ENCODE assay signal across 1 cellular context in the genomic region with DNA sequence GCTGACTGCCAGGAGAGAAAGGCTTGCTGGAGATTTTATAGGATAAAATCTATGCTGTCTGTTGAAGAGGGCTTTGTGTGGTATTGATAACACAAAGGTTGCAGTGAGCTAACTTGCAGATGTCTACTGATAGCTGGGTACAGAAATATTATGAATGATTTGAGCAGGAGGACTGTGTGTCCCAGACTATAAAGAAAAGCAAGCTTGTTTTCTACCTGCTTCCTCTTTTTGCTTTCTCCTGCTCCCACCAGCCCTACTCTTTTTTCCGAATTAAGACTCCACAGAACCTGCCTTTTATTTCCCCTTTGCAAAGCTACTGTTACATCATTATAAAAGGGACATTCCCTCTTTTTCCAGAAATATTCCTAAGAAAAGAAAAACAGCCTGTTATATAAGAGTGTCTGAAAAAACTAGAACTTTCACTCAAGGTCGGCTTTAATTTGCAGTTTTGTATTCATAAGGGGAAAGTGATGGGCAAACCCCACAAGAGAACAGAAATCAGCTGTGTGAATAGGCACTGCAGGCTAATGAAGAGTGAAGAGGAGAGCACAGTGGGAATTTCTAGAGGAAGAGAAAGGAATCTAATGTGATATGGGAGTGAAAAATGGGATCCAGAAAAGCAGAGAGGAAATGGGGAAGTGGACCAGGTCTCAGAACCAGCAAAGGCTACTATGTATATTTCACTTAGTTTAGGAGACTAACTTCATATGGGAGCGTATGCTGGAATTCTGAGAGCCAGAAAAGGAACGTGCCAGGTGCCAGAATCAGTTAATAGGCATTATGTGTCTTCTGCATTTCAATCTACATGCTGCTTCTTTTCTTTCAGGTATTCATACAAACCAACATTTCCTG.
A peak's percentile ranks its signal among the peaks of the same experiment; 100 is the strongest.
TF ChIP-seq lines count a peak whose summit lies in the region.

No MANE protein-coding gene starts in this region.

TF ChIP-seq in GM12878, 131 proteins besides CTCF, POLR2A, EP300 and RAD21 (continued from another document):
- TF ChIP-seq, protein P1, sequence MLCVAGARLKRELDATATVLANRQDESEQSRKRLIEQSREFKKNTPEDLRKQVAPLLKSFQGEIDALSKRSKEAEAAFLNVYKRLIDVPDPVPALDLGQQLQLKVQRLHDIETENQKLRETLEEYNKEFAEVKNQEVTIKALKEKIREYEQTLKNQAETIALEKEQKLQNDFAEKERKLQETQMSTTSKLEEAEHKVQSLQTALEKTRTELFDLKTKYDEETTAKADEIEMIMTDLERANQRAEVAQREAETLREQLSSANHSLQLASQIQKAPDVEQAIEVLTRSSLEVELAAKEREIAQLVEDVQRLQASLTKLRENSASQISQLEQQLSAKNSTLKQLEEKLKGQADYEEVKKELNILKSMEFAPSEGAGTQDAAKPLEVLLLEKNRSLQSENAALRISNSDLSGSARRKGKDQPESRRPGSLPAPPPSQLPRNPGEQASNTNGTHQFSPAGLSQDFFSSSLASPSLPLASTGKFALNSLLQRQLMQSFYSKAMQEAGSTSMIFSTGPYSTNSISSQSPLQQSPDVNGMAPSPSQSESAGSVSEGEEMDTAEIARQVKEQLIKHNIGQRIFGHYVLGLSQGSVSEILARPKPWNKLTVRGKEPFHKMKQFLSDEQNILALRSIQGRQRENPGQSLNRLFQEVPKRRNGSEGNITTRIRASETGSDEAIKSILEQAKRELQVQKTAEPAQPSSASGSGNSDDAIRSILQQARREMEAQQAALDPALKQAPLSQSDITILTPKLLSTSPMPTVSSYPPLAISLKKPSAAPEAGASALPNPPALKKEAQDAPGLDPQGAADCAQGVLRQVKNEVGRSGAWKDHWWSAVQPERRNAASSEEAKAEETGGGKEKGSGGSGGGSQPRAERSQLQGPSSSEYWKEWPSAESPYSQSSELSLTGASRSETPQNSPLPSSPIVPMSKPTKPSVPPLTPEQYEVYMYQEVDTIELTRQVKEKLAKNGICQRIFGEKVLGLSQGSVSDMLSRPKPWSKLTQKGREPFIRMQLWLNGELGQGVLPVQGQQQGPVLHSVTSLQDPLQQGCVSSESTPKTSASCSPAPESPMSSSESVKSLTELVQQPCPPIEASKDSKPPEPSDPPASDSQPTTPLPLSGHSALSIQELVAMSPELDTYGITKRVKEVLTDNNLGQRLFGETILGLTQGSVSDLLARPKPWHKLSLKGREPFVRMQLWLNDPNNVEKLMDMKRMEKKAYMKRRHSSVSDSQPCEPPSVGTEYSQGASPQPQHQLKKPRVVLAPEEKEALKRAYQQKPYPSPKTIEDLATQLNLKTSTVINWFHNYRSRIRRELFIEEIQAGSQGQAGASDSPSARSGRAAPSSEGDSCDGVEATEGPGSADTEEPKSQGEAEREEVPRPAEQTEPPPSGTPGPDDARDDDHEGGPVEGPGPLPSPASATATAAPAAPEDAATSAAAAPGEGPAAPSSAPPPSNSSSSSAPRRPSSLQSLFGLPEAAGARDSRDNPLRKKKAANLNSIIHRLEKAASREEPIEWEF (IDR thresholded peaks at IDR 0.05; ENCODE audit: insufficient replicate concordance, low read depth, low read length), result no peak
- peak; percentile 43; the same call in 1 of the 2 replicates for TF ChIP-seq BMI1 (IDR thresholded peaks at IDR 0.05; ENCODE audit: borderline replicate concordance)
- TF ChIP-seq, protein P2, sequence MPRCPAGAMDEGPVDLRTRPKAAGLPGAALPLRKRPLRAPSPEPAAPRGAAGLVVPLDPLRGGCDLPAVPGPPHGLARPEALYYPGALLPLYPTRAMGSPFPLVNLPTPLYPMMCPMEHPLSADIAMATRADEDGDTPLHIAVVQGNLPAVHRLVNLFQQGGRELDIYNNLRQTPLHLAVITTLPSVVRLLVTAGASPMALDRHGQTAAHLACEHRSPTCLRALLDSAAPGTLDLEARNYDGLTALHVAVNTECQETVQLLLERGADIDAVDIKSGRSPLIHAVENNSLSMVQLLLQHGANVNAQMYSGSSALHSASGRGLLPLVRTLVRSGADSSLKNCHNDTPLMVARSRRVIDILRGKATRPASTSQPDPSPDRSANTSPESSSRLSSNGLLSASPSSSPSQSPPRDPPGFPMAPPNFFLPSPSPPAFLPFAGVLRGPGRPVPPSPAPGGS (IDR thresholded peaks at IDR 0.05; ENCODE audit: borderline replicate concordance, insufficient read depth, low read depth, low read length, poor library complexity, severe bottlenecking), result no peak
- TF ChIP-seq, protein P3, sequence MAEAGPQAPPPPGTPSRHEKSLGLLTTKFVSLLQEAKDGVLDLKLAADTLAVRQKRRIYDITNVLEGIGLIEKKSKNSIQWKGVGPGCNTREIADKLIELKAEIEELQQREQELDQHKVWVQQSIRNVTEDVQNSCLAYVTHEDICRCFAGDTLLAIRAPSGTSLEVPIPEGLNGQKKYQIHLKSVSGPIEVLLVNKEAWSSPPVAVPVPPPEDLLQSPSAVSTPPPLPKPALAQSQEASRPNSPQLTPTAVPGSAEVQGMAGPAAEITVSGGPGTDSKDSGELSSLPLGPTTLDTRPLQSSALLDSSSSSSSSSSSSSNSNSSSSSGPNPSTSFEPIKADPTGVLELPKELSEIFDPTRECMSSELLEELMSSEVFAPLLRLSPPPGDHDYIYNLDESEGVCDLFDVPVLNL (IDR thresholded peaks at IDR 0.05; ENCODE audit: low read depth, low read length), result no peak
